In genomic region chr10:80079312-80079613, GRCh38 we compare ENCODE assay signal across 9 cellular contexts. TPM values are rescaled to one million over a fixed set of nuclear protein-coding genes. Genes with fewer than 3 reads are reported as not detected.
DNase-seq lines count a peak whose midpoint lies in the region; ATAC-seq, FAIRE-seq and TF ChIP-seq lines count a peak whose summit lies in the region.
"Had no signal": no experiment of that assay in that cellular context is flagged by ENCODE, and none has a peak within 500 bp of the region (broad histone marks: within the 10 kb centered on the region; RNA-seq: fewer than 3 reads in every experiment).

No MANE protein-coding gene starts in this region.

- no peak for ATAC-seq in HG02884 (IDR thresholded peaks at IDR 0.05; ENCODE audit: unreplicated experiment)

- POLR2A ChIA-PET in activated CD4-positive, alpha-beta T cell treated with anti-CD3 and anti-CD28 coated beads, Interleukin-2, amount 10 ng/mL, durations not matched to agents 7 days and 5 days (lab: Charles Lee), result no interaction called here

- H3K9me3 ChIP-seq in astrocyte (ENCODE audit: insufficient read depth, low read depth, low read length), result no peaks in the 10 kb centered on the region
- H3K9me3 ChIP-seq in liver (ENCODE audit: control insufficient read depth in 4 of 4, low read length in 3 of 4), result no peaks in the 10 kb centered on the region
- H3K9me3 ChIP-seq in thyroid gland, result no peaks in the 10 kb centered on the region

- WGBS in liver, result under 1% methylated on average over 8 of the region's 8 CpGs
- 0 to 1% methylated on average over 7 to 8 of the region's 8 CpGs for WGBS in thyroid gland, 2 donors

- H3K4me2 ChIP-seq in astrocyte (ENCODE audit: low read length), result peak overlapping the region; percentile 96

- H4K20me1 ChIP-seq in astrocyte (ENCODE audit: insufficient read depth, low read length), result no peaks in the 10 kb centered on the region

- H3K79me2 ChIP-seq in astrocyte (ENCODE audit: insufficient read depth, low read length), result no peaks in the 10 kb centered on the region

- H3K27ac ChIP-seq in astrocyte (ENCODE audit: low read depth, low read length), result peak overlapping the region; percentile 86
- H3K27ac ChIP-seq in liver (ENCODE audit: low read depth in 1 of 2, low read length in 2 of 2), result peak overlapping the region; percentile 45 to 77
- peak overlapping the region; percentile 88 to 93 (median 92) for H3K27ac ChIP-seq in thyroid gland

- no peak for DNase-seq in activated CD4-positive, alpha-beta T cell treated with anti-CD3 and anti-CD28 coated beads, Interleukin-2, amount 10 ng/mL, durations not matched to agents 7 days and 5 days
- DNase-seq in activated CD4-positive, alpha-beta T cell treated with anti-CD3 and anti-CD28 coated beads, Interleukin-2, amount 50 U/mL, for 48 hours, result no peak
- DNase-seq in astrocyte (ENCODE audit: low read depth) (no peak), thyroid gland (no peak), NCI-H2227 (lab: John Stamatoyannopoulos, UW; ENCODE audit: unreplicated experiment) (no peak), NCI-H128 (lab: John Stamatoyannopoulos, UW; ENCODE audit: unreplicated experiment) (no peak)

- no peak for FAIRE-seq in astrocyte (lab: Jason Lieb, UNC)
- FAIRE-seq: colon had no signal

- CTCF ChIA-PET in activated CD4-positive, alpha-beta T cell treated with anti-CD3 and anti-CD28 coated beads, Interleukin-2, amount 10 ng/mL, durations not matched to agents 7 days and 5 days (lab: Charles Lee), result interaction anchor here (1.5 kb wide), 1 partner anchor 12 kb away, joined by 4 read pairs; no protein-coding TSS in a partner anchor

- H3K9ac ChIP-seq in astrocyte (ENCODE audit: low read length) (peak overlapping the region; percentile 89), liver (ENCODE audit: low read depth in 1 of 2, low read length in 2 of 2) (peak overlapping the region; percentile 57 to 87)

- no peaks in the 10 kb centered on the region for H3K27me3 Mint-ChIP-seq in activated CD4-positive, alpha-beta T cell treated with anti-CD3 and anti-CD28 coated beads, Interleukin-2, amount 10 ng/mL, durations not matched to agents 7 days and 5 days
- no peaks in the 10 kb centered on the region for H3K27me3 Mint-ChIP-seq in astrocyte (ENCODE audit: low read depth, unreplicated experiment)

- no peak for TF ChIP-seq CTCF in astrocyte (IDR thresholded peaks at IDR 0.05; ENCODE audit: insufficient read depth, low read depth, low read length)
- no peak for TF ChIP-seq CTCF in liver (IDR thresholded peaks at IDR 0.05; ENCODE audit: low read depth, low read length, missing input control)
- TF ChIP-seq CTCF in thyroid gland (IDR thresholded peaks at IDR 0.05), result no peak

- peak overlapping the region; percentile 94 for H3K4me3 Mint-ChIP-seq in activated CD4-positive, alpha-beta T cell treated with anti-CD3 and anti-CD28 coated beads, Interleukin-2, amount 10 ng/mL, durations not matched to agents 7 days and 5 days
- peak overlapping the region; percentile 96 for H3K4me3 Mint-ChIP-seq in astrocyte (ENCODE audit: unreplicated experiment)

- peak overlapping the region; percentile 89 for H3K27ac Mint-ChIP-seq in activated CD4-positive, alpha-beta T cell treated with anti-CD3 and anti-CD28 coated beads, Interleukin-2, amount 10 ng/mL, durations not matched to agents 7 days and 5 days
- peak overlapping the region; percentile 95 for H3K27ac Mint-ChIP-seq in astrocyte (ENCODE audit: unreplicated experiment)

- H3K4me1 ChIP-seq in astrocyte (ENCODE audit: insufficient read depth, low read length), result peaks cover 5% of the 10 kb centered on the region
- peaks cover 3 to 16% (median 13%) of the 10 kb centered on the region in 4 donors for H3K4me1 ChIP-seq in liver (ENCODE audit: control insufficient read depth in 4 of 4, insufficient read depth in 4 of 4, low read length in 3 of 4)
- H3K4me1 ChIP-seq in thyroid gland, result peaks cover 5 to 7% of the 10 kb centered on the region in 2 donors

- no peak for TF ChIP-seq RAD21 in liver (IDR thresholded peaks at IDR 0.05)

- H2AFZ ChIP-seq in astrocyte (ENCODE audit: low read depth, low read length), result peak overlapping the region; percentile 95

- TF ChIP-seq POLR2A in thyroid gland (IDR thresholded peaks at IDR 0.05), result peak in 1 of 2 donors; percentile 19

- intact Hi-C loops in thyroid gland (cut with DNase I), result no loop called here

- H3K9me3 Mint-ChIP-seq in activated CD4-positive, alpha-beta T cell treated with anti-CD3 and anti-CD28 coated beads, Interleukin-2, amount 10 ng/mL, durations not matched to agents 7 days and 5 days, result no peaks in the 10 kb centered on the region
- H3K9me3 Mint-ChIP-seq in astrocyte (ENCODE audit: unreplicated experiment), result no peaks in the 10 kb centered on the region

- H3K4me1 Mint-ChIP-seq in activated CD4-positive, alpha-beta T cell treated with anti-CD3 and anti-CD28 coated beads, Interleukin-2, amount 10 ng/mL, durations not matched to agents 7 days and 5 days, result peaks cover 29% of the 10 kb centered on the region
- H3K4me1 Mint-ChIP-seq in astrocyte (ENCODE audit: low read depth, unreplicated experiment), result no peaks in the 10 kb centered on the region

- H3K4me3 ChIP-seq in astrocyte (ENCODE audit: insufficient read depth, low read depth, low read length), result peak overlapping the region; percentile 87
- peak overlapping the region; percentile 71 to 96 (median 93) for H3K4me3 ChIP-seq in liver (ENCODE audit: low read depth in 1 of 3, low read length in 3 of 3)
- peak overlapping the region; percentile 67 to 92 (median 77) for H3K4me3 ChIP-seq in thyroid gland (replicated peaks in 1 of 3)

- H3K36me3 Mint-ChIP-seq in activated CD4-positive, alpha-beta T cell treated with anti-CD3 and anti-CD28 coated beads, Interleukin-2, amount 10 ng/mL, durations not matched to agents 7 days and 5 days (ENCODE audit: low read depth), result no peaks in the 10 kb centered on the region
- H3K36me3 Mint-ChIP-seq in astrocyte (ENCODE audit: low read depth, unreplicated experiment), result peaks cover 2% of the 10 kb centered on the region

- no peaks in the 10 kb centered on the region for H3K27me3 ChIP-seq in astrocyte (ENCODE audit: insufficient read depth, low read length)
- no peaks in the 10 kb centered on the region for H3K27me3 ChIP-seq in liver (ENCODE audit: control insufficient read depth in 4 of 4, insufficient read depth in 4 of 4, low read length in 3 of 4)
- H3K27me3 ChIP-seq in thyroid gland, result no peaks in the 10 kb centered on the region

- H3K36me3 ChIP-seq in astrocyte (ENCODE audit: insufficient read depth, low read length) (no peaks in the 10 kb centered on the region), liver (ENCODE audit: control insufficient read depth in 4 of 4, insufficient read depth in 3 of 4, low read depth in 1 of 4, low read length in 3 of 4) (peaks cover 0 to 14% (median 4%) of the 10 kb centered on the region in 4 donors), thyroid gland (no peaks in the 10 kb centered on the region)

TF ChIP-seq in liver, 16 proteins besides CTCF, POLR2A, EP300 and RAD21 (continues in another document):
- TF ChIP-seq GABPA (IDR thresholded peaks at IDR 0.05 in 1 of 2, conservative IDR thresholded peaks at IDR 0.05 in 1 of 2) (no peak), FOXA2 (IDR thresholded peaks at IDR 0.05) (no peak), RXRA (IDR thresholded peaks at IDR 0.05) (no peak), ZBTB33 (IDR thresholded peaks at IDR 0.05) (no peak), NR2F2 (IDR thresholded peaks at IDR 0.05) (no peak), EGR1 (IDR thresholded peaks at IDR 0.05; ENCODE audit: low read depth in 2 of 2) (no peak), MAX (IDR thresholded peaks at IDR 0.05) (no peak), YY1 (IDR thresholded peaks at IDR 0.05) (no peak), JUND (IDR thresholded peaks at IDR 0.05) (no peak), FOXA1 (IDR thresholded peaks at IDR 0.05) (no peak), HNF4A (conservative IDR thresholded peaks at IDR 0.05) (no peak), TAF1 (conservative IDR thresholded peaks at IDR 0.05) (no peak)
- TF ChIP-seq, protein P1, sequence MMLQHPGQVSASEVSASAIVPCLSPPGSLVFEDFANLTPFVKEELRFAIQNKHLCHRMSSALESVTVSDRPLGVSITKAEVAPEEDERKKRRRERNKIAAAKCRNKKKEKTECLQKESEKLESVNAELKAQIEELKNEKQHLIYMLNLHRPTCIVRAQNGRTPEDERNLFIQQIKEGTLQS (IDR thresholded peaks at IDR 0.05), result no peak

RNA-seq across cellular contexts. Expression of gene TMEM254, which starts 0.8 kb away (rescaled TPM):
- 10 to 100 TPM; 13.6 to 20.4 TPM for total RNA-seq in activated CD4-positive, alpha-beta T cell treated with anti-CD3 and anti-CD28 coated beads, Interleukin-2, amount 10 ng/mL, durations not matched to agents 7 days and 5 days
- total RNA-seq in astrocyte, result 14.3 and 15.1 TPM in 2 replicates
- 10 to 100 TPM in 1 of 2 donors, 1 to 10 TPM in 1; 10.0 to 14.5 TPM for total RNA-seq in liver
- 10 to 100 TPM; 26.9 to 33.2 TPM for polyA plus RNA-seq in liver
- 10 to 100 TPM; 12.2 to 25.0 (median 19.8) TPM for total RNA-seq in thyroid gland

RNA-seq across cellular contexts. Expression of gene PLAC9, which starts 53.3 kb away (rescaled TPM):
- total RNA-seq in activated CD4-positive, alpha-beta T cell treated with anti-CD3 and anti-CD28 coated beads, Interleukin-2, amount 10 ng/mL, durations not matched to agents 7 days and 5 days, result not detected
- 1.5 and 2.3 TPM in 2 replicates for total RNA-seq in astrocyte
- total RNA-seq in liver, result under 1 TPM; 0.67 to 0.79 TPM
- polyA plus RNA-seq in liver, result 1 to 10 TPM; 3.4 to 5.6 TPM
- 10 to 100 TPM in 3 of 4 donors, 1 to 10 TPM in 1; 5.5 to 65.6 (median 33.6) TPM for total RNA-seq in thyroid gland
